In the genomic region with DNA sequence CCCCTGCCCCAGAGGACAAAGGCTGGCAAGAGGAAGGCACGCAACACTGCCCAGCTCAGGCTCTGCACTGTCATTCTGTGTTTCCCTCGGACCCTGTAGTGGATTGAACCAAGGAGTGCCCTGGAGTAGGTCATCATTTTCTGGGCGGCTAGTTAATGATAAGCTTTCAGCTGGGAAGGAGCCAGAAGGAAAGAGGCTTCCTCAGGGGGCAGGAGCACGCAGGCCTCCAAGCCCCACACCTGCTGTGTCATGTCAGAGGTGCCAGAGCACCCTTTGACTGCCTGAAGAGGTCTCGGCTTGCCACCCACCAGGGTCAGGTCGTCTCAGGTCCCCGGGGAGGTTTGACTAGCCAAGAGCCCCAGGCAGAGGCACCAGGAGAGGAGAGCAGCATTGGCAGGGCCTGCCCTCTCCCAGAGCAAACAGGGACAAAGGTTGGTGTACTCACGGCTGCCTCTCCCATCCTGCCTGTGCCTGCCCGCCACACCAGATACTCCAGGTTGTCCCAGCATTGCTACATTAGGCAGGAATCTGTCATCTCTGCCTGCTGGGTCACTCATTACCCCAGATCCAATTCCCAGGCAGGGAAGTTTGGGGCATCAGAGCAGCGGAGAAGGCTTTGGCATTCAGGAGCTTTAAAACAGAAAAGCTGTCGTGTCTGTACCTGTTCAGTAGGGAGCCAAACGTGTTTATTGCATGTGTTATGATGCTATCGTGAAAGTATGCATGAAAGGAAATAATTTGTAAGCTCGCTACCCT, we compare ENCODE assay signal across 11 cellular contexts. TPM values are rescaled to one million over a fixed set of nuclear protein-coding genes. Genes with fewer than 3 reads are reported as not detected.
A peak's percentile ranks its signal among the peaks of the same experiment; 100 is the strongest.
DNase-seq lines count a peak whose midpoint lies in the region; ATAC-seq, FAIRE-seq and TF ChIP-seq lines count a peak whose summit lies in the region.
"Had no signal": no experiment of that assay in that cellular context is flagged by ENCODE, and none has a peak within 500 bp of the region (broad histone marks: within the 10 kb centered on the region; RNA-seq: fewer than 3 reads in every experiment).

No MANE protein-coding gene starts in this region.

- no peaks in the 10 kb centered on the region for H3K9me3 ChIP-seq in HCT116 (ENCODE audit: control insufficient read depth in 1 of 2, insufficient read depth in 1 of 2, low read depth in 1 of 2, low read length in 2 of 2)
- no peaks in the 10 kb centered on the region for H3K9me3 ChIP-seq in small intestine (ENCODE audit: control insufficient read depth, low read depth)

- no peak overlapping the region for H2AFZ ChIP-seq in HCT116 (ENCODE audit: low read depth, low read length, poor library complexity, severe bottlenecking)

- H3K4me3 Mint-ChIP-seq in WTC11 = no peak overlapping the region
- H3K4me3 Mint-ChIP-seq: activated CD4-positive, alpha-beta T cell treated with anti-CD3 and anti-CD28 coated beads, Interleukin-2, amount 10 ng/mL, durations not matched to agents 7 days and 5 days; stimulated activated naive B cell treated with anti-CD40 and anti-IgM and Interleukin-4, amounts not matched to agents 10 μg/mL and 1 μg/mL and 100 μg/mL, for 72 hours had no signal

- POLR2A ChIA-PET in HCT116 (lab: Charles Lee) = no interaction called here
- POLR2A ChIA-PET in WTC11 (lab: Charles Lee) = no interaction called here

- FAIRE-seq in bronchial epithelial cell (lab: Jason Lieb, UNC) (peak; percentile 99), small intestine (lab: Jason Lieb, UNC) (no peak)
- FAIRE-seq: K562 had no signal

- H4K20me1 ChIP-seq in HCT116 (ENCODE audit: insufficient read depth) = no peaks in the 10 kb centered on the region

- H3K9me3 Mint-ChIP-seq in WTC11 = peaks cover 9% of the 10 kb centered on the region; the same call in 1 of the 2 replicates
- H3K9me3 Mint-ChIP-seq: activated CD4-positive, alpha-beta T cell treated with anti-CD3 and anti-CD28 coated beads, Interleukin-2, amount 10 ng/mL, durations not matched to agents 7 days and 5 days; stimulated activated naive B cell treated with anti-CD40 and anti-IgM and Interleukin-4, amounts not matched to agents 10 μg/mL and 1 μg/mL and 100 μg/mL, for 72 hours had no signal

- H3K9me2 ChIP-seq in HCT116 (ENCODE audit: insufficient read depth) = no peaks in the 10 kb centered on the region

- no peaks in the 10 kb centered on the region for H3K27me3 Mint-ChIP-seq in WTC11 (ENCODE audit: low read depth)
- H3K27me3 Mint-ChIP-seq: activated CD4-positive, alpha-beta T cell treated with anti-CD3 and anti-CD28 coated beads, Interleukin-2, amount 10 ng/mL, durations not matched to agents 7 days and 5 days; stimulated activated naive B cell treated with anti-CD40 and anti-IgM and Interleukin-4, amounts not matched to agents 10 μg/mL and 1 μg/mL and 100 μg/mL, for 72 hours had no signal

- H3K27ac Mint-ChIP-seq in WTC11 = no peak overlapping the region; the same call in 1 of the 2 replicates
- H3K27ac Mint-ChIP-seq: activated CD4-positive, alpha-beta T cell treated with anti-CD3 and anti-CD28 coated beads, Interleukin-2, amount 10 ng/mL, durations not matched to agents 7 days and 5 days; stimulated activated naive B cell treated with anti-CD40 and anti-IgM and Interleukin-4, amounts not matched to agents 10 μg/mL and 1 μg/mL and 100 μg/mL, for 72 hours had no signal

- H3K27ac ChIP-seq in HCT116 (ENCODE audit: low read depth, low read length) = peak overlapping the region; percentile 51
- peak overlapping the region; percentile 98 for H3K27ac ChIP-seq in small intestine (ENCODE audit: low read depth in 1 of 2, low read length in 1 of 2)

- CTCF ChIA-PET in HCT116 (lab: Charles Lee) = no interaction called here
- CTCF ChIA-PET in WTC11 (lab: Charles Lee) = interaction anchor here (0.6 to 1.1 kb wide), 3 partner anchors 8 to 184 kb away, joined by 3 to 4 read pairs (median 3); a partner anchor contains a TSS

- H3K4me1 Mint-ChIP-seq in WTC11 = peaks cover 19% of the 10 kb centered on the region
- H3K4me1 Mint-ChIP-seq: activated CD4-positive, alpha-beta T cell treated with anti-CD3 and anti-CD28 coated beads, Interleukin-2, amount 10 ng/mL, durations not matched to agents 7 days and 5 days had no signal

- intact Hi-C loops in HCT116 (cut with micrococcal nuclease) = no loop called here

- H3K4me2 ChIP-seq in HCT116 (ENCODE audit: low read length) = peak overlapping the region; percentile 44

- TF ChIP-seq CTCF in HCT116 (IDR thresholded peaks at IDR 0.05 in 2 of 3, conservative IDR thresholded peaks at IDR 0.05 in 1 of 3; ENCODE audit: borderline replicate concordance in 1 of 3, insufficient read depth in 1 of 3, low read depth in 2 of 3, low read length in 2 of 3) (no peak), bronchial epithelial cell (IDR thresholded peaks at IDR 0.05; ENCODE audit: insufficient read depth, low read length, severe bottlenecking) (no peak), WTC11 (IDR thresholded peaks at IDR 0.05) (no peak)

- H3K36me3 ChIP-seq in HCT116 (ENCODE audit: control insufficient read depth in 1 of 2, insufficient read depth in 2 of 2, low read length in 2 of 2) (no peaks in the 10 kb centered on the region), bronchial epithelial cell (ENCODE audit: control insufficient read depth, insufficient read depth, low read length) (no peaks in the 10 kb centered on the region), small intestine (ENCODE audit: control insufficient read depth in 2 of 2, insufficient read depth in 2 of 2, low read length in 2 of 2) (no peaks in the 10 kb centered on the region)

- no peak for TF ChIP-seq POLR2A in HCT116 (IDR thresholded peaks at IDR 0.05; ENCODE audit: borderline replicate concordance, extremely low read depth, insufficient read depth, insufficient read length)

- DNase-seq in HCT116 (ENCODE audit: low read depth, low spot score) (no peak), bronchial epithelial cell (ENCODE audit: low read depth) (peak; percentile 100), left kidney (ENCODE audit: low read depth, low spot score) (peak; percentile 79), small intestine (peak; percentile 98), NCI-H1105 treated with DMSO at 0.1 percent for 48 hours (lab: John Stamatoyannopoulos, UW) (no peak), foreskin melanocyte (no peak), WTC11 (ENCODE audit: low spot score) (no peak), pons (ENCODE audit: low spot score) (no peak)
- DNase-seq: activated CD4-positive, alpha-beta T cell treated with anti-CD3 and anti-CD28 coated beads, Interleukin-2, amount 10 ng/mL, durations not matched to agents 7 days and 5 days; stimulated activated naive B cell treated with anti-CD40 and anti-IgM and Interleukin-4, amounts not matched to agents 10 μg/mL and 1 μg/mL and 100 μg/mL, for 72 hours had no signal

- 9 to 53% (median 22%) methylated on average over 14 of the region's 14 CpGs for WGBS in small intestine, 3 donors

- H3K9ac ChIP-seq in HCT116 (ENCODE audit: low read length) = peak overlapping the region; percentile 10

- H3K79me2 ChIP-seq in HCT116 (ENCODE audit: insufficient read depth, low read length) = no peaks in the 10 kb centered on the region

- H3K27me3 ChIP-seq in HCT116 (ENCODE audit: insufficient read depth, low read length) (no peaks in the 10 kb centered on the region), bronchial epithelial cell (ENCODE audit: control insufficient read depth, insufficient read depth, low read length) (no peaks in the 10 kb centered on the region), small intestine (ENCODE audit: control insufficient read depth in 2 of 2, insufficient read depth in 2 of 2, low read length in 2 of 2) (no peaks in the 10 kb centered on the region)

- no TSS peak for BruUV-seq in HCT116 (replicated peaks; lab: Mats Ljungman, UMichigan)

- TF ChIP-seq RAD21 in HCT116 (IDR thresholded peaks at IDR 0.05; ENCODE audit: low read depth) = no peak

- RAD21 ChIA-PET in HCT116 (lab: Charles Lee; ENCODE audit: low non-redundant PET in 1 of 2, low total read pairs in 2 of 2, uncharacterized antibody in 2 of 2, unreplicated experiment in 2 of 2) = no interaction called here

- ATAC-seq in HCT116 (no peak; the same call in 1 of the 2 replicates), WTC11 (no peak)
- ATAC-seq: K562; stimulated activated naive B cell treated with anti-CD40 and anti-IgM and Interleukin-4, amounts not matched to agents 10 μg/mL and 1 μg/mL and 100 μg/mL, for 72 hours had no signal

- no peak overlapping the region for H3K4me3 ChIP-seq in HCT116 (replicated peaks in 1 of 2; ENCODE audit: low read depth in 1 of 2, low read length in 2 of 2)
- H3K4me3 ChIP-seq in bronchial epithelial cell (ENCODE audit: low read depth, low read length) = no peak overlapping the region
- no peak overlapping the region for H3K4me3 ChIP-seq in small intestine (ENCODE audit: low read depth in 1 of 2, low read length in 2 of 2)
- H3K4me3 ChIP-seq: K562 had no signal

- no peaks in the 10 kb centered on the region for H3K36me3 Mint-ChIP-seq in WTC11
- H3K36me3 Mint-ChIP-seq: stimulated activated naive B cell treated with anti-CD40 and anti-IgM and Interleukin-4, amounts not matched to agents 10 μg/mL and 1 μg/mL and 100 μg/mL, for 72 hours had no signal

- H3K4me1 ChIP-seq in HCT116 (ENCODE audit: control insufficient read depth in 1 of 2, insufficient read depth in 2 of 2, low read length in 2 of 2) (peaks cover 15 to 24% of the 10 kb centered on the region in 2 experiments), small intestine (ENCODE audit: control insufficient read depth in 2 of 2, insufficient read depth in 1 of 2, low read depth in 1 of 2, low read length in 1 of 2) (peaks cover 17 to 25% of the 10 kb centered on the region in 2 donors)

TF ChIP-seq in HCT116, 20 proteins besides CTCF, POLR2A, EP300 and RAD21 (continues in another document):
- TF ChIP-seq JUND (IDR thresholded peaks at IDR 0.05) = no peak
- no peak for TF ChIP-seq FOSL1 (IDR thresholded peaks at IDR 0.05; ENCODE audit: low read depth)
- no peak for TF ChIP-seq SIN3A (IDR thresholded peaks at IDR 0.05; ENCODE audit: low read depth)

TF ChIP-seq in WTC11, 78 proteins besides CTCF, POLR2A, EP300 and RAD21 (continues in another document):
- TF ChIP-seq NR1H2 (CRISPR knock-in tag; IDR thresholded peaks at IDR 0.05) (no peak), OVOL2 (CRISPR knock-in tag; IDR thresholded peaks at IDR 0.05; ENCODE audit: borderline replicate concordance) (no peak)

RNA-seq across cellular contexts. Expression of a gene that starts 33.5 kb away (rescaled TPM):
- total RNA-seq in HCT116 (2021; ENCODE audit: unreplicated experiment) = 239 TPM
- polyA plus RNA-seq in HCT116 (2012) = 146 and 151 TPM in 2 replicates
- total RNA-seq in bronchial epithelial cell = 125 and 173 TPM in 2 replicates
- 100 to 1,000 TPM in 1 of 3 donors, 10 to 100 TPM in 2; 14.8 to 100 (median 21.9) TPM for polyA plus RNA-seq in small intestine
- total RNA-seq in WTC11 (2021) = 216 to 239 TPM (median 216 TPM) in 3 replicates

Comparison
In these comparisons a context has a peak if more than half of its experiments do, and no peak if none do; other contexts are left out.
1. DNase-seq: peak in bronchial epithelial cell (single experiment), left kidney (single experiment) and small intestine (single experiment); none in HCT116 (single experiment), NCI-H1105 treated with DMSO at 0.1 percent for 48 hours (single experiment), foreskin melanocyte (single experiment), WTC11 (single experiment) and pons (single experiment).